In the genomic region with DNA sequence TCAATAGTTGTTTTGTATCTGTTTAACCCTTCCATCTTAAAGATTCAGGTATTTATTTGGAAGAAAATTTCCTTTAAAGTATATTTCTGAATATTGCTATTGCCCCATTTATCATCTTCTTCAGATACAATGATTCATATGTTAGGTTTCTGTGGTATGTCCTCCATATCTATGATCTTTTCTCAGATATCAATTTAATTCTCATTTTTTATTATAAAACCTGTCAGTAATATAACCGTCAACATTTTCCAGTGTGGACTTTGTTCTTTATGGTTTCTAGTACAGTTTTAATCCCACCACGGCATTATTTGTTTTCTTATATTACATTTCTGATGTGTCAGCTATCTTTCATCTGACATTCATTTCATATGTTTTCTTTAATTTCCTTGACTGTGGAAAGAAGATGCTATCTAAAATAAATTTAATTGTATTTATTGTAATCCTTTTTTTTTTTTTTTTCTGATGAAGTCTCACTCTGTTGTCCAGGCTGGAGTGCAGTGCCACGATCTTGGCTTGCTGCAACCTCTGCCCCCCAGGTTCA, we compare ENCODE assay signal across 26 cellular contexts.
"Had no signal": no experiment of that assay in that cellular context is flagged by ENCODE, and none has a peak within 500 bp of the region (broad histone marks: within the 10 kb centered on the region; RNA-seq: fewer than 3 reads in every experiment).

No MANE protein-coding gene starts in this region.

- H3K36me3 ChIP-seq: cardiac muscle cell had no signal

- H3K27ac ChIP-seq: cardiac muscle cell had no signal

- FAIRE-seq: astrocyte, RCC 7860, TTC549 had no signal

- H3K4me3 ChIP-seq: cardiac muscle cell had no signal

- DNase-seq: activated B cell treated with CpG ODN at 0.5 μM for 24 hours; activated CD4-positive, alpha-beta memory T cell treated with anti-CD3 and anti-CD28 coated beads for 36 hours; activated CD4-positive, alpha-beta T cell treated with anti-CD3 and anti-CD28 coated beads for 1 hour; activated CD4-positive, alpha-beta T cell treated with anti-CD3 and anti-CD28 coated beads, Interleukin-2, amount 10 ng/mL, durations not matched to agents 24 days and 14 days; activated CD8-positive, alpha-beta memory T cell treated with anti-CD3 and anti-CD28 coated beads for 24 hours; activated effector memory CD4-positive, alpha-beta T cell treated with anti-CD3 and anti-CD28 coated beads, Interleukin-2, amount 50 U/mL, for 16 hours; activated naive CD4-positive, alpha-beta T cell treated with Interleukin-2 at 50 U/mL for 16 hours; activated T-cell treated with anti-CD3 and anti-CD28 coated beads, Interleukin-2, amount 50 U/mL, for 4 hours; amygdala; Kasumi-1; NCI-H1092; NCI-H1417; NCI-H2029; NCI-H2107; NCI-H345; NCI-H510A; NCI-H69; NK-92 treated with Interleukin-12 subunit alpha and Interleukin-12 subunit beta, amount 100 ng/mL, for 24 hours; SHP77 treated with DMSO at 0.1 percent for 48 hours; T-cell; T-helper 2 cell; T1000 had no signal

- ATAC-seq: activated T-cell treated with anti-CD3 and anti-CD28 coated beads, Interleukin-2, amount 50 U/mL, for 4 hours; T-cell had no signal

- H3K27me3 ChIP-seq: cardiac muscle cell had no signal
